In genomic region chr15:69653846-69654245, GRCh38 we compare ENCODE assay signal across 18 cellular contexts.
A peak's percentile ranks its signal among the peaks of the same experiment; 100 is the strongest.
DNase-seq lines count a peak whose midpoint lies in the region; ATAC-seq, FAIRE-seq and TF ChIP-seq lines count a peak whose summit lies in the region.
"Had no signal": no experiment of that assay in that cellular context is flagged by ENCODE, and none has a peak within 500 bp of the region (broad histone marks: within the 10 kb centered on the region; RNA-seq: fewer than 3 reads in every experiment).

No MANE protein-coding gene starts in this region.

- CTCF ChIA-PET in H1 (lab: Charles Lee; ENCODE audit: partially characterized antibody) = interaction anchor here (1.0 to 1.5 kb wide), 6 partner anchors 10 to 175 kb away, joined by 3 to 5 read pairs (median 3); no protein-coding TSS in a partner anchor

- no peaks in the 10 kb centered on the region for H3K27me3 ChIP-seq in H1 (replicated peaks in 1 of 4; ENCODE audit: control insufficient read depth in 3 of 4, extremely low read depth in 1 of 4, insufficient read depth in 3 of 4, low read length in 3 of 4)

- TF ChIP-seq RAD21 in H1 (IDR thresholded peaks at IDR 0.05 in 1 of 2, conservative IDR thresholded peaks at IDR 0.05 in 1 of 2; ENCODE audit: low read depth in 2 of 2, low read length in 2 of 2) = no peak

- no peak overlapping the region for H2BK5ac ChIP-seq in H1 (ENCODE audit: low read depth, low read length)

- H3K27ac ChIP-seq in H1 (ENCODE audit: low read depth, low read length) = no peak overlapping the region
- H3K27ac ChIP-seq: BLaER1 had no signal

- H4K20me1 ChIP-seq in H1 (replicated peaks in 1 of 2; ENCODE audit: control insufficient read depth in 1 of 2, insufficient read depth in 2 of 2, low read length in 2 of 2) = no peaks in the 10 kb centered on the region
- H4K20me1 ChIP-seq: BLaER1 had no signal

- no peak overlapping the region for H3K18ac ChIP-seq in H1 (ENCODE audit: extremely low read depth, low read length)

- no peak overlapping the region for H2AFZ ChIP-seq in H1 (ENCODE audit: low read length)
- H2AFZ ChIP-seq: GM23338 had no signal

- H4K91ac ChIP-seq in H1 (replicated peaks; ENCODE audit: insufficient read length, low read length) = no peak overlapping the region

- no peaks in the 10 kb centered on the region; the same call in 1 of the 2 replicates for H3K23me2 ChIP-seq in H1 (ENCODE audit: low read depth, low read length)

- TF ChIP-seq EP300 in H1 (IDR thresholded peaks at IDR 0.05; ENCODE audit: borderline replicate concordance in 1 of 2, low read depth in 2 of 2, low read length in 2 of 2) = no peak

- no peak overlapping the region for H2BK15ac ChIP-seq in H1 (ENCODE audit: low read length)

- no peak overlapping the region for H2BK20ac ChIP-seq in H1 (ENCODE audit: low read length)

- DNase-seq in activated T-cell treated with anti-CD3 and anti-CD28 coated beads, Interleukin-2, amount 50 U/mL, for 48 hours = peak; percentile 4 to 13
- DNase-seq in activated T-cell treated with anti-CD3 and anti-CD28 coated beads for 4 hours (no peak), H1 (ENCODE audit: low read depth in 1 of 2, low spot score in 2 of 2) (no peak), mesenteric fat pad (ENCODE audit: low spot score) (peak; percentile 57), ureter (ENCODE audit: low spot score) (peak; percentile 10), NCI-H510A (lab: John Stamatoyannopoulos, UW) (no peak)
- DNase-seq: 8988T; CD4-positive, alpha-beta memory T cell; DMS153; DMS79; GDM1; H7 had no signal

- no peak overlapping the region for H3K14ac ChIP-seq in H1 (ENCODE audit: insufficient read length)

- no peak overlapping the region for H2AK5ac ChIP-seq in H1 (ENCODE audit: low read depth, low read length)

- FAIRE-seq in H1 (lab: Jason Lieb, UNC) = no peak
- FAIRE-seq: GM12892, GM18507 had no signal

- no peaks in the 10 kb centered on the region for H3K79me2 ChIP-seq in H1 (ENCODE audit: control insufficient read depth in 1 of 2, insufficient read depth in 2 of 2, low read length in 2 of 2)

- H3K4me3 ChIP-seq in H1 (ENCODE audit: extremely low read depth in 1 of 4, insufficient read depth in 2 of 4, low read depth in 3 of 4, low read length in 4 of 4) = no peak overlapping the region
- H3K4me3 ChIP-seq: BLaER1, GM23338 had no signal

- peaks cover 4 to 8% (median 7%) of the 10 kb centered on the region in 4 experiments for H3K4me1 ChIP-seq in H1 (replicated peaks in 1 of 4; ENCODE audit: control insufficient read depth in 3 of 4, insufficient read depth in 4 of 4, low read length in 3 of 4)

- no peak for TF ChIP-seq CTCF in H1 (IDR thresholded peaks at IDR 0.05; ENCODE audit: control extremely low read depth in 1 of 3, insufficient read depth in 1 of 3, low read depth in 1 of 3, low read length in 3 of 3)

- WGBS in H1 (ENCODE audit: extremely low coverage in 1 of 2, insufficient coverage in 1 of 2, insufficient read length in 1 of 2, insufficient replicate concordance in 2 of 2, low coverage in 1 of 2, low lambda C conversion rate in 2 of 2, missing lambda C conversion rate in 1 of 2), 2 experiments = 88% methylated on average over 2 of the region's 2 CpGs; no CpG with 5 or more reads in 1 of the 2 experiments

- no peak overlapping the region for H3K56ac ChIP-seq in H1 (replicated peaks; ENCODE audit: insufficient read length, low read depth, low read length)

- H3K4ac ChIP-seq in H1 (replicated peaks; ENCODE audit: insufficient read length, low read depth, low read length) = no peak overlapping the region

- H3K9ac ChIP-seq in H1 (replicated peaks in 1 of 4; ENCODE audit: extremely low read depth in 1 of 4, low read depth in 3 of 4, low read length in 3 of 4) = no peak overlapping the region
- H3K9ac ChIP-seq: BLaER1 had no signal

- H3K9me3 ChIP-seq in H1 (ENCODE audit: insufficient read depth in 2 of 2, low read depth in 1 of 2, low read length in 1 of 2) = no peaks in the 10 kb centered on the region
- H3K9me3 ChIP-seq: BLaER1 had no signal

- no peak overlapping the region for H4K8ac ChIP-seq in H1 (ENCODE audit: extremely low read depth, insufficient read depth, low read length)

- POLR2A ChIA-PET in H1 (lab: Charles Lee; ENCODE audit: partially characterized antibody) = no interaction called here

- no peaks in the 10 kb centered on the region for H3K79me1 ChIP-seq in H1 (ENCODE audit: low read depth, low read length)

- no peak overlapping the region for H3K4me2 ChIP-seq in H1 (ENCODE audit: insufficient read depth in 1 of 2, low read depth in 2 of 2, low read length in 2 of 2)
- H3K4me2 ChIP-seq: BLaER1, GM23338 had no signal

- no peak overlapping the region for H2BK120ac ChIP-seq in H1 (replicated peaks; ENCODE audit: low read depth, low read length)

- H2BK12ac ChIP-seq in H1 (ENCODE audit: low read depth, low read length) = 0 out of 2 replicates have a peak overlapping the region, but pooled peaks have one; percentile 10

- H4K5ac ChIP-seq in H1 (ENCODE audit: insufficient read length, low read depth, low read length) = no peak overlapping the region

- no peak for TF ChIP-seq POLR2A in H1 (IDR thresholded peaks at IDR 0.05; ENCODE audit: control extremely low read depth in 1 of 2, low read depth in 2 of 2, low read length in 2 of 2)

- no peaks in the 10 kb centered on the region for H3K36me3 ChIP-seq in H1 (ENCODE audit: control insufficient read depth in 2 of 4, insufficient read depth in 4 of 4, low read length in 3 of 4)
- H3K36me3 ChIP-seq: BLaER1 had no signal

- no peak overlapping the region for H3K23ac ChIP-seq in H1 (ENCODE audit: insufficient read length)

- ATAC-seq in GM18867 (IDR thresholded peaks at IDR 0.05; ENCODE audit: unreplicated experiment) = no peak
- ATAC-seq in HG02610 (IDR thresholded peaks at IDR 0.05; ENCODE audit: unreplicated experiment) = no peak
- ATAC-seq: GM23338 had no signal

TF ChIP-seq in H1, 55 proteins besides CTCF, POLR2A, EP300 and RAD21:
- TF ChIP-seq TEAD4 (IDR thresholded peaks at IDR 0.05; ENCODE audit: low read depth, low read length) (no peak), SUZ12 (IDR thresholded peaks at IDR 0.05; ENCODE audit: low read length) (no peak)

Comparison
In these comparisons a context has a peak if more than half of its experiments do, and no peak if none do; other contexts are left out.
1. DNase-seq: peak in activated T-cell treated with anti-CD3 and anti-CD28 coated beads, Interleukin-2, amount 50 U/mL, for 48 hours (2 of 2), mesenteric fat pad (single experiment) and ureter (single experiment); none in activated T-cell treated with anti-CD3 and anti-CD28 coated beads for 4 hours (single experiment), H1 (0 of 2) and NCI-H510A (single experiment).